Comparison of ENCODE assay signal across 6 cellular contexts in the genomic region with DNA sequence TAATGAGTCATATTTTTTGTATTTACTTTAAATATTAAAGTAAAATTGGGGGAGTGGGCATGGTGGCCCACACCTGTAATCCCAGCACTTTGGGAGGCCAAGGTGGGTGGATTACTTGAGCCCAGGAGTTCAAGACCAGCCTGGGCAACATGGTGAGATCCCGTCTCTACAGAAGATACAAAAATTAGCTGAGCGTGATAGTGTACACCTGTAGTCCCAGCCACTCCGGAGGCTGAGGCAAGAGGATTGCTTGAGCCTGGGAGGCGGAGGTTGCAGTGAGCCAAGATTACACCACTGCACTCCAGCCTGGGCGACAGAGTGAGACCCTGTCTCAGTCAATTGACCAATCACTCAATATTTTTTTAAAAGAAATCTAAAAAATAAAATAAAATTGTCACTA.
DNase-seq lines count a peak whose midpoint lies in the region; ATAC-seq and TF ChIP-seq lines count a peak whose summit lies in the region.
"Not testable (repeated sequence)": the region's sequence is repeated elsewhere in the genome, so short reads cannot be mapped to it uniquely, and the experiment has no call there.

No MANE protein-coding gene starts in this region.

- CTCF ChIA-PET in PC-3 (lab: Charles Lee) = not testable (repeated sequence)

- TF ChIP-seq EP300 in sigmoid colon (IDR thresholded peaks at IDR 0.05) = not testable (repeated sequence)

- H3K4me1 Mint-ChIP-seq in activated T-cell treated with anti-CD3 and anti-CD28 coated beads, Interleukin-2, amount 50 U/mL, for 24 hours (ENCODE audit: low read depth) = not testable (repeated sequence)

- not testable (repeated sequence) for H4K20me1 ChIP-seq in PC-3 (ENCODE audit: low read length)

- H3K36me3 ChIP-seq in PC-3 (ENCODE audit: low read depth, low read length) = peaks cover 20% of the 10 kb centered on the region
- peaks cover 13 to 95% (median 21%) of the 10 kb centered on the region in 4 donors for H3K36me3 ChIP-seq in sigmoid colon
- peaks cover 91% of the 10 kb centered on the region for H3K36me3 ChIP-seq in upper lobe of right lung

- H3K9me3 Mint-ChIP-seq in activated T-cell treated with anti-CD3 and anti-CD28 coated beads, Interleukin-2, amount 50 U/mL, for 24 hours = not testable (repeated sequence)

- H3K9me3 ChIP-seq in PC-3 (ENCODE audit: low read length); sigmoid colon; upper lobe of right lung: not testable (repeated sequence)

- H3K27me3 Mint-ChIP-seq in activated T-cell treated with anti-CD3 and anti-CD28 coated beads, Interleukin-2, amount 50 U/mL, for 24 hours = not testable (repeated sequence)

- H3K4me1 ChIP-seq in PC-3 (ENCODE audit: insufficient read depth, low read length); sigmoid colon; upper lobe of right lung: not testable (repeated sequence)

- POLR2A ChIA-PET in PC-3 (lab: Charles Lee; ENCODE audit: unreplicated experiment) = not testable (repeated sequence)

- not testable (repeated sequence) for TF ChIP-seq POLR2A in sigmoid colon (IDR thresholded peaks at IDR 0.05)

- not testable (repeated sequence) for H3K27me3 ChIP-seq in PC-3 (ENCODE audit: low read length); sigmoid colon; upper lobe of right lung

- not testable (repeated sequence) for H3K9me2 ChIP-seq in PC-3 (replicated peaks; ENCODE audit: low read length)

- H3K79me2 ChIP-seq in PC-3 (ENCODE audit: low read length) = not testable (repeated sequence)

- intact Hi-C loops in PC-3 (cut with micrococcal nuclease) = loop anchor here (10.0 kb wide), 1 partner anchor 52 kb away; no protein-coding TSS in a partner anchor
- intact Hi-C loops in cardiac septum (cut with DNase I); sigmoid colon (cut with DNase I); upper lobe of right lung (cut with DNase I): not testable (repeated sequence)

- H3K4me3 Mint-ChIP-seq in activated T-cell treated with anti-CD3 and anti-CD28 coated beads, Interleukin-2, amount 50 U/mL, for 24 hours = not testable (repeated sequence)

- H3K4me2 ChIP-seq in PC-3 (ENCODE audit: low read length) = not testable (repeated sequence)

- not testable (repeated sequence) for H3F3A ChIP-seq in PC-3 (ENCODE audit: low read length, unreplicated experiment)

- H3K4me3 ChIP-seq in PC-3 (ENCODE audit: low read length); sigmoid colon; upper lobe of right lung: not testable (repeated sequence)

- peaks cover 84% of the 10 kb centered on the region for H3K36me3 Mint-ChIP-seq in activated T-cell treated with anti-CD3 and anti-CD28 coated beads, Interleukin-2, amount 50 U/mL, for 24 hours (ENCODE audit: low read depth)

- H3K9ac ChIP-seq in PC-3 (ENCODE audit: low read length) = not testable (repeated sequence)

- not testable (repeated sequence) for H3K27ac Mint-ChIP-seq in activated T-cell treated with anti-CD3 and anti-CD28 coated beads, Interleukin-2, amount 50 U/mL, for 24 hours

- WGBS in sigmoid colon, 2 donors = 96 to 98% methylated on average over 5 of the region's 5 CpGs

- DNase-seq in PC-3 = not testable (repeated sequence)
- peak; percentile 6 for DNase-seq in activated T-cell treated with anti-CD3 and anti-CD28 coated beads, Interleukin-2, amount 50 U/mL, for 24 hours
- DNase-seq in cardiac septum (ENCODE audit: low spot score) (peak; percentile 24), mesenteric fat pad (ENCODE audit: low spot score) (peak; percentile 69), sigmoid colon (peak; percentile 9), upper lobe of right lung (peak; percentile 10)

- ATAC-seq in PC-3, upper lobe of right lung: not testable (repeated sequence)

- BruUV-seq in PC-3 (replicated peaks; lab: Mats Ljungman, UMichigan) = not testable (repeated sequence)

- H2AFZ ChIP-seq in PC-3 (ENCODE audit: low read length) = not testable (repeated sequence)

- H3K27ac ChIP-seq in PC-3 (ENCODE audit: low read length) = 0 out of 2 replicates have a peak overlapping the region, but pooled peaks have one; percentile 30
- H3K27ac ChIP-seq in sigmoid colon, upper lobe of right lung: not testable (repeated sequence)

- TF ChIP-seq CTCF in PC-3 (conservative IDR thresholded peaks at IDR 0.05; ENCODE audit: low read depth, low read length); sigmoid colon (IDR thresholded peaks at IDR 0.05); upper lobe of right lung (IDR thresholded peaks at IDR 0.05): not testable (repeated sequence)
